ENCODE assay signal across 1 cellular context in genomic region chr4:108031427-108032083, GRCh38.
TF ChIP-seq lines count a peak whose summit lies in the region.

No MANE protein-coding gene starts in this region.

TF ChIP-seq in GM23338, 12 proteins besides CTCF, POLR2A, EP300 and RAD21 (continued from another document):
- TF ChIP-seq, protein P1, sequence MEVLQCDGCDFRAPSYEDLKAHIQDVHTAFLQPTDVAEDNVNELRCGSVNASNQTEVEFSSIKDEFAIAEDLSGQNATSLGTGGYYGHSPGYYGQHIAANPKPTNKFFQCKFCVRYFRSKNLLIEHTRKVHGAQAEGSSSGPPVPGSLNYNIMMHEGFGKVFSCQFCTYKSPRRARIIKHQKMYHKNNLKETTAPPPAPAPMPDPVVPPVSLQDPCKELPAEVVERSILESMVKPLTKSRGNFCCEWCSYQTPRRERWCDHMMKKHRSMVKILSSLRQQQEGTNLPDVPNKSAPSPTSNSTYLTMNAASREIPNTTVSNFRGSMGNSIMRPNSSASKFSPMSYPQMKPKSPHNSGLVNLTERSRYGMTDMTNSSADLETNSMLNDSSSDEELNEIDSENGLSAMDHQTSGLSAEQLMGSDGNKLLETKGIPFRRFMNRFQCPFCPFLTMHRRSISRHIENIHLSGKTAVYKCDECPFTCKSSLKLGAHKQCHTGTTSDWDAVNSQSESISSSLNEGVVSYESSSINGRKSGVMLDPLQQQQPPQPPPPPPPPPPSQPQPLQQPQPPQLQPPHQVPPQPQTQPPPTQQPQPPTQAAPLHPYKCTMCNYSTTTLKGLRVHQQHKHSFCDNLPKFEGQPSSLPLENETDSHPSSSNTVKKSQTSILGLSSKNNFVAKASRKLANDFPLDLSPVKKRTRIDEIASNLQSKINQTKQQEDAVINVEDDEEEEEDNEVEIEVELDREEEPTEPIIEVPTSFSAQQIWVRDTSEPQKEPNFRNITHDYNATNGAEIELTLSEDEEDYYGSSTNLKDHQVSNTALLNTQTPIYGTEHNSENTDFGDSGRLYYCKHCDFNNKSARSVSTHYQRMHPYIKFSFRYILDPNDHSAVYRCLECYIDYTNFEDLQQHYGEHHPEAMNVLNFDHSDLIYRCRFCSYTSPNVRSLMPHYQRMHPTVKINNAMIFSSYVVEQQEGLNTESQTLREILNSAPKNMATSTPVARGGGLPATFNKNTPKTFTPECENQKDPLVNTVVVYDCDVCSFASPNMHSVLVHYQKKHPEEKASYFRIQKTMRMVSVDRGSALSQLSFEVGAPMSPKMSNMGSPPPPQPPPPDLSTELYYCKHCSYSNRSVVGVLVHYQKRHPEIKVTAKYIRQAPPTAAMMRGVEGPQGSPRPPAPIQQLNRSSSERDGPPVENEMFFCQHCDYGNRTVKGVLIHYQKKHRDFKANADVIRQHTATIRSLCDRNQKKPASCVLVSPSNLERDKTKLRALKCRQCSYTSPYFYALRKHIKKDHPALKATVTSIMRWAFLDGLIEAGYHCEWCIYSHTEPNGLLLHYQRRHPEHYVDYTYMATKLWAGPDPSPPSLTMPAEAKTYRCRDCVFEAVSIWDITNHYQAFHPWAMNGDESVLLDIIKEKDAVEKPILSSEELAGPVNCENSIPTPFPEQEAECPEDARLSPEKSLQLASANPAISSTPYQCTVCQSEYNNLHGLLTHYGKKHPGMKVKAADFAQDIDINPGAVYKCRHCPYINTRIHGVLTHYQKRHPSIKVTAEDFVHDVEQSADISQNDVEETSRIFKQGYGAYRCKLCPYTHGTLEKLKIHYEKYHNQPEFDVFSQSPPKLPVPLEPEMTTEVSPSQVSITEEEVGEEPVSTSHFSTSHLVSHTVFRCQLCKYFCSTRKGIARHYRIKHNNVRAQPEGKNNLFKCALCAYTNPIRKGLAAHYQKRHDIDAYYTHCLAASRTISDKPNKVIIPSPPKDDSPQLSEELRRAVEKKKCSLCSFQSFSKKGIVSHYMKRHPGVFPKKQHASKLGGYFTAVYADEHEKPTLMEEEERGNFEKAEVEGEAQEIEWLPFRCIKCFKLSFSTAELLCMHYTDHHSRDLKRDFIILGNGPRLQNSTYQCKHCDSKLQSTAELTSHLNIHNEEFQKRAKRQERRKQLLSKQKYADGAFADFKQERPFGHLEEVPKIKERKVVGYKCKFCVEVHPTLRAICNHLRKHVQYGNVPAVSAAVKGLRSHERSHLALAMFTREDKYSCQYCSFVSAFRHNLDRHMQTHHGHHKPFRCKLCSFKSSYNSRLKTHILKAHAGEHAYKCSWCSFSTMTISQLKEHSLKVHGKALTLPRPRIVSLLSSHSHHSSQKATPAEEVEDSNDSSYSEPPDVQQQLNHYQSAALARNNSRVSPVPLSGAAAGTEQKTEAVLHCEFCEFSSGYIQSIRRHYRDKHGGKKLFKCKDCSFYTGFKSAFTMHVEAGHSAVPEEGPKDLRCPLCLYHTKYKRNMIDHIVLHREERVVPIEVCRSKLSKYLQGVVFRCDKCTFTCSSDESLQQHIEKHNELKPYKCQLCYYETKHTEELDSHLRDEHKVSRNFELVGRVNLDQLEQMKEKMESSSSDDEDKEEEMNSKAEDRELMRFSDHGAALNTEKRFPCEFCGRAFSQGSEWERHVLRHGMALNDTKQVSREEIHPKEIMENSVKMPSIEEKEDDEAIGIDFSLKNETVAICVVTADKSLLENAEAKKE (CRISPR knock-in tag; IDR thresholded peaks at IDR 0.05) = no peak
- TF ChIP-seq NANOG (IDR thresholded peaks at IDR 0.05; ENCODE audit: borderline replicate concordance) = no peak
- TF ChIP-seq ZNF331 (CRISPR knock-in tag; IDR thresholded peaks at IDR 0.05; ENCODE audit: low read depth) = no peak
- TF ChIP-seq EZH2phosphoT487 (IDR thresholded peaks at IDR 0.05; ENCODE audit: unreplicated experiment) = no peak
